In the genomic region with DNA sequence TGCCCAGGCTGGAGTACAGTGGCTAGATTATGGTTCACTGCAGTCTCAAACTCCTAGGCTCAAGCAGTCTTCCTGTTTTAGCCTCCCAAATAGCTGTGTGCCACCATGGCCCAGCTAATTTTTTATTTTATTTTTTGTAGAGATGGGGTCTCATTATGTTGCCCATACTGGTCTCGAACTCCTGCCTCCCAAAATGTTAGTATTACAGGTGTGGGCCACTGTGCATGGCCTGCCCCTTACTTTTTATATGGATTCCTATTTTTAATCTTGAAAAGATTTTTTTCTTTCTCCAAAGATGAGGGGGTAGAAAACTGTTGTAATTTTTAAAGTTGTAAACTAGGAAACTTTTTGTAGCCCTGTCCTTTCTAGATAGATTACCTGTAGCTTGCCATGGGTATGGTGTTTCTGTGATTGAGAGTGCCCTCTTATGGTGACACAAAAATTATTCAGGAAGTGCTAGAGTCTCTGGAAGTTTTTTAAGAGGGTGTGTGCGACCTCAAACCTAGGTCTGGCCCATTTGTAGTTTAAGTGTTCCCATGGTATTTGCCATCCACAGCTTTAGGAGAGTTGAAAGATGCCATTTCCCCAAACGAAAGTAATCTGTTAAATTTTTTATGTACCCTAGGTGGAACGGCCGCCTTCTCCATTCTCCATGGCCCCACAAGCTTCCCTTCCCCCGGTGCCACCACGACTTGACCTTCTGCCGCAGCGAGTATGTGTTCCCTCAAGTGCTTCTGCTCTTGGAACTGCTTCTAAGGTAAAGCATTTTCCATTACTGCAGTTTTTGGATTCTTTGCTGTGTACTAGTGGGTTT, we compare ENCODE assay signal across 8 cellular contexts. TPM values are rescaled to one million over a fixed set of nuclear protein-coding genes. Genes with fewer than 3 reads are reported as not detected.
DNase-seq lines count a peak whose midpoint lies in the region; ATAC-seq and TF ChIP-seq lines count a peak whose summit lies in the region.

No MANE protein-coding gene starts in this region.

- TF ChIP-seq CTCF in NB4 (IDR thresholded peaks at IDR 0.05; ENCODE audit: low read depth, low read length) (peak; percentile 47), upper lobe of right lung (IDR thresholded peaks at IDR 0.05) (peak; percentile 50)

- TF ChIP-seq POLR2A in NB4 (IDR thresholded peaks at IDR 0.05; ENCODE audit: extremely low read depth, insufficient read length) = no peak

- H3K36me3 ChIP-seq in adipocyte (ENCODE audit: control insufficient read depth, insufficient read depth, low read length, severe bottlenecking) (peaks cover 43% of the 10 kb centered on the region), iPS DF 6.9 (ENCODE audit: control insufficient read depth, insufficient read depth, low read length) (peaks cover 12% of the 10 kb centered on the region; the same call in 1 of the 2 replicates), upper lobe of right lung (peaks cover 47% of the 10 kb centered on the region)
- peaks cover 33% of the 10 kb centered on the region for H3K36me3 ChIP-seq in effector memory CD4-positive, alpha-beta T cell (ENCODE audit: control insufficient read depth, insufficient read depth, low read length)

- intact Hi-C loops in upper lobe of right lung (cut with DNase I) = no loop called here

- no peak overlapping the region for H3K27ac ChIP-seq in iPS DF 6.9 (ENCODE audit: low read length)
- no peak overlapping the region for H3K27ac ChIP-seq in upper lobe of right lung
- H3K27ac ChIP-seq in effector memory CD4-positive, alpha-beta T cell (ENCODE audit: insufficient read depth, low read length, poor library complexity, severe bottlenecking) = no peak overlapping the region

- H3K4me1 ChIP-seq in adipocyte (ENCODE audit: control insufficient read depth, insufficient read depth, low read length) (no peaks in the 10 kb centered on the region), iPS DF 6.9 (ENCODE audit: control insufficient read depth, insufficient read depth, low read length) (no peaks in the 10 kb centered on the region), upper lobe of right lung (no peaks in the 10 kb centered on the region)
- H3K4me1 ChIP-seq in effector memory CD4-positive, alpha-beta T cell (ENCODE audit: control insufficient read depth, insufficient read depth, low read length, poor library complexity, severe bottlenecking) = peaks cover 4% of the 10 kb centered on the region

- no peaks in the 10 kb centered on the region for H3K27me3 ChIP-seq in adipocyte (replicated peaks; ENCODE audit: control insufficient read depth, insufficient read depth, low read length)
- no peaks in the 10 kb centered on the region for H3K27me3 ChIP-seq in iPS DF 6.9 (ENCODE audit: control insufficient read depth, insufficient read depth, low read length)
- no peaks in the 10 kb centered on the region for H3K27me3 ChIP-seq in upper lobe of right lung
- no peaks in the 10 kb centered on the region for H3K27me3 ChIP-seq in effector memory CD4-positive, alpha-beta T cell (replicated peaks; ENCODE audit: control insufficient read depth, insufficient read depth, low read length, poor library complexity, severe bottlenecking)

- DNase-seq in AG08395 (ENCODE audit: low spot score) = peak; percentile 49
- peak; percentile 54 for DNase-seq in ELR (ENCODE audit: low read depth)
- peak; percentile 65 for DNase-seq in NB4 (ENCODE audit: low read depth)
- DNase-seq in adipocyte (ENCODE audit: low read depth) = peak; percentile 53
- peak; percentile 11 for DNase-seq in iPS DF 6.9 (ENCODE audit: low read depth, low spot score)
- DNase-seq in upper lobe of right lung = no peak
- DNase-seq in effector memory CD4-positive, alpha-beta T cell = no peak

- no CpG with 5 or more reads among the region's 9 CpGs for WGBS in iPS DF 6.9 (ENCODE audit: insufficient coverage, insufficient read length)

- peak; percentile 75 for ATAC-seq in upper lobe of right lung
- no peak for ATAC-seq in GM18498 (IDR thresholded peaks at IDR 0.05; ENCODE audit: unreplicated experiment)

- H3K4me3 ChIP-seq in NB4 (ENCODE audit: low read depth, low read length) = no peak overlapping the region
- H3K4me3 ChIP-seq in adipocyte (ENCODE audit: low read length) = no peak overlapping the region
- no peak overlapping the region for H3K4me3 ChIP-seq in iPS DF 6.9 (ENCODE audit: low read length)
- H3K4me3 ChIP-seq in upper lobe of right lung = no peak overlapping the region
- no peak overlapping the region for H3K4me3 ChIP-seq in effector memory CD4-positive, alpha-beta T cell (ENCODE audit: insufficient read depth, low read depth, low read length, poor library complexity, severe bottlenecking)

- H3K9me3 ChIP-seq in adipocyte (ENCODE audit: control insufficient read depth, low read length) = no peaks in the 10 kb centered on the region
- no peaks in the 10 kb centered on the region for H3K9me3 ChIP-seq in iPS DF 6.9 (ENCODE audit: control insufficient read depth, insufficient read depth, low read length)
- no peaks in the 10 kb centered on the region for H3K9me3 ChIP-seq in upper lobe of right lung
- no peaks in the 10 kb centered on the region for H3K9me3 ChIP-seq in effector memory CD4-positive, alpha-beta T cell (ENCODE audit: control insufficient read depth, low read length)

- H3K9ac ChIP-seq in adipocyte (ENCODE audit: low read length) = no peak overlapping the region

RNA-seq across cellular contexts. Expression of a gene that starts 32.4 kb away (rescaled TPM):
- 134 TPM for total RNA-seq in upper lobe of right lung

RNA-seq across cellular contexts. Expression of a gene that starts 49.8 kb away (rescaled TPM):
- 23.2 TPM for total RNA-seq in upper lobe of right lung

RNA-seq across cellular contexts. Expression of a gene that starts 56.1 kb away (rescaled TPM):
- 47.6 TPM for total RNA-seq in upper lobe of right lung

Comparison
In these comparisons a context has a peak if more than half of its experiments do, and no peak if none do; other contexts are left out.
1. DNase-seq: peak in AG08395 (single experiment), ELR (single experiment), NB4 (single experiment), adipocyte (single experiment) and iPS DF 6.9 (single experiment); none in upper lobe of right lung (single experiment) and effector memory CD4-positive, alpha-beta T cell (0 of 3).